In the genomic region with DNA sequence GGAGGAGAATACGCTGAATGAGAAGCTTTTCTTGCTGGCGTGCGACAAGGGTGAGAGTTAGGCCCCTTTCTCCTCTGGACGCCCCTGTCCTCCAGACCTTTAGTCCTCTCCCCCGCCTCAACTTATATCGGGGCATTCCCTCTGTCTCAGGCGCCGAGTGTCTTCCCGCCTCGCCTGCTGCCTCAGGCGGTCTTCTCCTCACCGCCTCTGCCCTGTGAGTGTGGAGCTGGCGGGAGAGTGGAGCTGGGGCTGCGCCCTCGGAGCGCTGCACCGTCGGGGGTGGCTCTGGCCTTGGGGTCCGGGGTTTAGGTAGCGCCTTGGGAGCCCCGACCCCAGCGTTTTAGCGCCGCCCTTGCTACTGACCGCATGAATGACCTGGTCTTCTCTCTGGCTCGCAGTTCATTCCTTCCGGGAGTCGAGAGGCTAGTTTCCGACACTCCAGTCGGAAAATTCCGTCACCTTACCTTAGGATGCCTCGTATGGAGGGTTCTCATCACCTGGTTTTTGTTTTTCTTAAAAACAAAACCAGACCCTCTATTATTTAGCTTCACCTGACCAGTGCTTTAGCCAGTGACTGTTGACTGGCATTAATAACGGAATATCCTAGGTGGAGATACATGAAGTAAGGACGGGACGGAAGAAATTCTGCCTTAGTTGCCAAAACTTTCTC, we compare ENCODE assay signal across 8 cellular contexts. TPM values are rescaled to one million over a fixed set of nuclear protein-coding genes. Genes with fewer than 3 reads are reported as not detected.
DNase-seq lines count a peak whose midpoint lies in the region; ATAC-seq and TF ChIP-seq lines count a peak whose summit lies in the region.

No MANE protein-coding gene starts in this region.

- TF ChIP-seq POLR2A in Peyer's patch (IDR thresholded peaks at IDR 0.05), result no peak

- H3K9me3 ChIP-seq in Peyer's patch (no peaks in the 10 kb centered on the region), iPS-15b (ENCODE audit: control insufficient read depth, insufficient read depth, low read length) (no peaks in the 10 kb centered on the region)

- H3K9ac ChIP-seq in iPS-15b (ENCODE audit: low read depth, low read length), result peak overlapping the region; percentile 96

- H3K36me3 ChIP-seq in ACC112 (ENCODE audit: insufficient read depth, low read length) (no peaks in the 10 kb centered on the region), Peyer's patch (no peaks in the 10 kb centered on the region), brain microvascular endothelial cell (replicated peaks) (no peaks in the 10 kb centered on the region), iPS-15b (ENCODE audit: control insufficient read depth, insufficient read depth, low read length) (no peaks in the 10 kb centered on the region)

- in situ Hi-C loops in brain microvascular endothelial cell (cut with HindIII; ENCODE audit: low pct_ligation_motif_present, low sequenced_read_pairs), result no loop called here

- peak overlapping the region; percentile 95 for H2AFZ ChIP-seq in ACC112 (ENCODE audit: low read length, unreplicated experiment)

- H3K4me1 ChIP-seq in ACC112 (ENCODE audit: control insufficient read depth, insufficient read depth, low read length, unreplicated experiment) (peaks cover 13% of the 10 kb centered on the region), Peyer's patch (peaks cover 0 to 6% (median 2%) of the 10 kb centered on the region in 4 donors), iPS-15b (ENCODE audit: control insufficient read depth, insufficient read depth, low read length) (no peaks in the 10 kb centered on the region)

- peak; percentile 7 for ATAC-seq in GM18861 (IDR thresholded peaks at IDR 0.05; ENCODE audit: unreplicated experiment)
- ATAC-seq in HG03196 (IDR thresholded peaks at IDR 0.05; ENCODE audit: unreplicated experiment), result peak; percentile 10

- TF ChIP-seq CTCF in Peyer's patch (IDR thresholded peaks at IDR 0.05), result no peak
- peak; percentile 19 for TF ChIP-seq CTCF in brain microvascular endothelial cell (IDR thresholded peaks at IDR 0.05; ENCODE audit: low read depth, low read length, missing control alignments)
- no peak for TF ChIP-seq CTCF in retinal pigment epithelial cell (conservative IDR thresholded peaks at IDR 0.05; ENCODE audit: low read depth, low read length)

- H3K4me3 ChIP-seq in ACC112 (ENCODE audit: low read depth, low read length) (peak overlapping the region; percentile 95), Peyer's patch (peak overlapping the region; percentile 62 to 84 (median 74)), brain microvascular endothelial cell (ENCODE audit: low read depth, low read length) (peak overlapping the region; percentile 83), iPS-15b (ENCODE audit: low read depth, low read length) (peak overlapping the region; percentile 99), retinal pigment epithelial cell (ENCODE audit: low read length) (peak overlapping the region; percentile 65)

- H3K27me3 ChIP-seq in ACC112 (ENCODE audit: insufficient read depth, low read length) (no peaks in the 10 kb centered on the region), Peyer's patch (no peaks in the 10 kb centered on the region), brain microvascular endothelial cell (replicated peaks) (no peaks in the 10 kb centered on the region), iPS-15b (ENCODE audit: control insufficient read depth, insufficient read depth, low read length) (no peaks in the 10 kb centered on the region)

- peaks cover 26% of the 10 kb centered on the region for H3K79me2 ChIP-seq in ACC112 (ENCODE audit: control insufficient read depth, insufficient read depth, low read length, unreplicated experiment)

- H3K27ac ChIP-seq in ACC112 (ENCODE audit: low read depth, low read length), result peak overlapping the region; percentile 80
- peak overlapping the region; percentile 79 to 90 (median 82) for H3K27ac ChIP-seq in Peyer's patch
- H3K27ac ChIP-seq in brain microvascular endothelial cell, result no peak overlapping the region

- DNase-seq in Peyer's patch, result peak; percentile 16 to 58 (median 52)
- peak; percentile 5 for DNase-seq in brain microvascular endothelial cell
- no peak for DNase-seq in retinal pigment epithelial cell (ENCODE audit: low read depth)
- no peak for DNase-seq in central memory CD4-positive, alpha-beta T cell

RNA-seq across cellular contexts. Expression of a gene that starts 1.0 kb away (rescaled TPM):
- total RNA-seq in Peyer's patch, result 10 to 100 TPM in 1 of 4 donors, 1 to 10 TPM in 3; 1.1 to 12.4 (median 3.4) TPM

Comparison
In these comparisons a context has a peak if more than half of its experiments do, and no peak if none do; other contexts are left out.
1. DNase-seq: peak in Peyer's patch (3 of 3) and brain microvascular endothelial cell (single experiment); none in retinal pigment epithelial cell (single experiment) and central memory CD4-positive, alpha-beta T cell (single experiment).
2. Peak in every context shown above with its lines, with median percentiles within 50 percentile points of each other: H3K4me3 ChIP-seq.